In the genomic region with DNA sequence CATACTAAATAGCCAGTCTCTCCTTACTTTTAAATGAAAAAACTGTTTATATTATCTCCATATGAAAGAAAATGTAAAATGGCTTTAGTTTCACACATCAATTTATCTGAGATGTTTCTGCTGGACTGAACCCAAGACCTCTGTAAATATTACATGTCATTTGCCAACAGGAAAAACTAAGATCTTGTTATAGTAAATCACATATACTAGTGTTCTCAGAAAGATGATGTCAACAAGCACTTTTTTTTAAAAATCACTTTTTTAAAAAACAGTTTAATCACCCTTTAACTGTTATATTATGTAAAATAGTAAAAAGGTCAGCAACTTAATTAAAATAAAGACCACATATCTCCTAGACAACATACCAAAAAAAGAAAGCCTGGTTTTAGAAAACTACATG, we compare ENCODE assay signal across 8 cellular contexts. TPM values are rescaled to one million over a fixed set of nuclear protein-coding genes. Genes with fewer than 3 reads are reported as not detected.
DNase-seq lines count a peak whose midpoint lies in the region; ATAC-seq and TF ChIP-seq lines count a peak whose summit lies in the region.

No MANE protein-coding gene starts in this region.

- no peak for ATAC-seq in activated T-cell treated with anti-CD3 and anti-CD28 coated beads, Interleukin-2, amount 50 U/mL, for 4 hours
- no peak for ATAC-seq in foreskin keratinocyte
- ATAC-seq in HG02642 (IDR thresholded peaks at IDR 0.05; ENCODE audit: poor library complexity, unreplicated experiment) = no peak
- ATAC-seq in GM18868 (IDR thresholded peaks at IDR 0.05; ENCODE audit: unreplicated experiment) = no peak

- H3K36me3 ChIP-seq in tibial artery = peaks cover 3 to 16% (median 5%) of the 10 kb centered on the region in 3 donors

- no peaks in the 10 kb centered on the region for H3K9me3 ChIP-seq in tibial artery

- H3K4me3 ChIP-seq in tibial artery = no peak overlapping the region

- H3K27ac Mint-ChIP-seq in activated CD4-positive, alpha-beta memory T cell treated with anti-CD3 and anti-CD28 coated beads, Interleukin-2, amount 10 ng/mL, durations not matched to agents 7 days and 5 days = peak overlapping the region; percentile 100

- H3K9me3 Mint-ChIP-seq in activated T-cell treated with anti-CD3 and anti-CD28 coated beads, Interleukin-2, amount 50 U/mL, for 4 hours = no peaks in the 10 kb centered on the region
- peaks cover 2% of the 10 kb centered on the region for H3K9me3 Mint-ChIP-seq in activated CD4-positive, alpha-beta memory T cell treated with anti-CD3 and anti-CD28 coated beads, Interleukin-2, amount 10 ng/mL, durations not matched to agents 7 days and 5 days

- H3K4me3 Mint-ChIP-seq in activated T-cell treated with anti-CD3 and anti-CD28 coated beads, Interleukin-2, amount 50 U/mL, for 4 hours = peak overlapping the region; percentile 57
- H3K4me3 Mint-ChIP-seq in activated CD4-positive, alpha-beta memory T cell treated with anti-CD3 and anti-CD28 coated beads, Interleukin-2, amount 10 ng/mL, durations not matched to agents 7 days and 5 days = peak overlapping the region; percentile 78

- CTCF ChIA-PET in activated CD4-positive, alpha-beta memory T cell treated with anti-CD3 and anti-CD28 coated beads, Interleukin-2, amount 10 ng/mL, durations not matched to agents 7 days and 5 days (lab: Charles Lee) = no interaction called here

- intact Hi-C loops in tibial artery (cut with DNase I; ENCODE audit: low total_unique reads) = no loop called here

- no peaks in the 10 kb centered on the region for H3K27me3 Mint-ChIP-seq in activated T-cell treated with anti-CD3 and anti-CD28 coated beads, Interleukin-2, amount 50 U/mL, for 4 hours (ENCODE audit: low read depth)
- H3K27me3 Mint-ChIP-seq in activated CD4-positive, alpha-beta memory T cell treated with anti-CD3 and anti-CD28 coated beads, Interleukin-2, amount 10 ng/mL, durations not matched to agents 7 days and 5 days = no peaks in the 10 kb centered on the region

- no peak for DNase-seq in activated T-cell treated with anti-CD3 and anti-CD28 coated beads, Interleukin-2, amount 50 U/mL, for 4 hours
- DNase-seq in activated T-cell treated with anti-CD3 and anti-CD28 coated beads, Interleukin-2, amount 50 U/mL, for 48 hours = no peak
- DNase-seq in activated CD4-positive, alpha-beta memory T cell treated with anti-CD3 and anti-CD28 coated beads, Interleukin-2, amount 10 ng/mL, durations not matched to agents 7 days and 5 days = no peak
- DNase-seq in foreskin keratinocyte (no peak), tibial artery (no peak), cortex of kidney (lab: John Stamatoyannopoulos, UW) (no peak)

- POLR2A ChIA-PET in activated CD4-positive, alpha-beta memory T cell treated with anti-CD3 and anti-CD28 coated beads, Interleukin-2, amount 10 ng/mL, durations not matched to agents 7 days and 5 days (lab: Charles Lee) = interaction anchor here (0.7 to 4.6 kb wide), 6 partner anchors 13 to 153 kb away, joined by 3 to 96 read pairs (median 3); partner anchors contain the start of gene PTPN2

- H3K27me3 ChIP-seq in foreskin keratinocyte (no peaks in the 10 kb centered on the region), tibial artery (no peaks in the 10 kb centered on the region)

- TF ChIP-seq CTCF in foreskin keratinocyte (conservative IDR thresholded peaks at IDR 0.05) (no peak), tibial artery (IDR thresholded peaks at IDR 0.05) (no peak)

- peaks cover 34% of the 10 kb centered on the region for H3K36me3 Mint-ChIP-seq in activated T-cell treated with anti-CD3 and anti-CD28 coated beads, Interleukin-2, amount 50 U/mL, for 4 hours (ENCODE audit: insufficient read depth)
- peaks cover 54% of the 10 kb centered on the region for H3K36me3 Mint-ChIP-seq in activated CD4-positive, alpha-beta memory T cell treated with anti-CD3 and anti-CD28 coated beads, Interleukin-2, amount 10 ng/mL, durations not matched to agents 7 days and 5 days (ENCODE audit: low read depth)

- peak overlapping the region; percentile 92 for H3K27ac ChIP-seq in foreskin keratinocyte
- H3K27ac ChIP-seq in tibial artery = peak overlapping the region; percentile 48 to 55

- peaks cover 54% of the 10 kb centered on the region for H3K4me1 Mint-ChIP-seq in activated T-cell treated with anti-CD3 and anti-CD28 coated beads, Interleukin-2, amount 50 U/mL, for 4 hours (ENCODE audit: low read depth)
- peaks cover 64% of the 10 kb centered on the region for H3K4me1 Mint-ChIP-seq in activated CD4-positive, alpha-beta memory T cell treated with anti-CD3 and anti-CD28 coated beads, Interleukin-2, amount 10 ng/mL, durations not matched to agents 7 days and 5 days

- H3K4me1 ChIP-seq in foreskin keratinocyte (peaks cover 38% of the 10 kb centered on the region), tibial artery (peaks cover 0 to 20% (median 14%) of the 10 kb centered on the region in 4 donors)

RNA-seq across cellular contexts. Expression of gene PTPN2, which starts 46.3 kb away (rescaled TPM):
- 10 to 100 TPM; 61.7 to 77.6 (median 65.2) TPM for total RNA-seq in activated T-cell treated with anti-CD3 and anti-CD28 coated beads, Interleukin-2, amount 50 U/mL, for 4 hours
- 10 to 100 TPM; 82.9 to 90.8 TPM for total RNA-seq in activated CD4-positive, alpha-beta memory T cell treated with anti-CD3 and anti-CD28 coated beads, Interleukin-2, amount 10 ng/mL, durations not matched to agents 7 days and 5 days
- 42.0 and 44.5 TPM in 2 replicates for total RNA-seq in foreskin keratinocyte
- 24.2 and 33.5 TPM in 2 replicates for polyA plus RNA-seq in foreskin keratinocyte
